ENCODE assay signal across 8 cellular contexts in the genomic region with DNA sequence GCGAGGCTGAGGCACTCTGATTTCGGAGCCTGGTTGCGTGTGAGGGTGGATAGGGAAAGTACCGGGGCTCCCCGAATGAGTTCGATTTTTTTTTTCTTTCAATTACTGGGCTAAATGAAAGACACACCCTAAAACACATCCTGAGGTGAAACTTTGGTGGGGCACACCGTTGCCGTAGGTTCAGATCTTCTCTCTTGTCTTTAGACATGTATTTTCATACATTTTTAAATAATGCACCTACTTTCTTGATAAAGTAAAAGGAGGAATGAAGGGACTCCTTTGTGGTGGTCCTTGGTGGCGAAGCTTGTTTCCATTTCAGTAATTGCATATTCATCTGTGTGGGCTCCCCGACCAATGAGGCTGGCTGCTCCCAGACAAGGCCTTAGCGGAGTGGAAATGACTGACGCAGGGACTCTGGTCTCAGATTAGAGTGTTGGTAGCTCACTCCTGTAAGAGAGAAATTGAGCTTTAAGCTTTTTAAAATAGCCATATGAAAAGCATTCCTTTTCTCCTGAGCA. TPM values are rescaled to one million over a fixed set of nuclear protein-coding genes. Genes with fewer than 3 reads are reported as not detected.
DNase-seq lines count a peak whose midpoint lies in the region; ATAC-seq and TF ChIP-seq lines count a peak whose summit lies in the region.

No MANE protein-coding gene starts in this region.

- no peaks in the 10 kb centered on the region for H3K9me3 Mint-ChIP-seq in naive thymus-derived CD4-positive, alpha-beta T cell

- H3K9ac ChIP-seq in Karpas-422 (ENCODE audit: low read length) (peak overlapping the region; percentile 73), subcutaneous abdominal adipose tissue (ENCODE audit: low read length in 5 of 5) (peak overlapping the region; percentile 39 to 87 (median 86))

- peak overlapping the region; percentile 92 to 99 (median 97) for H3K27ac Mint-ChIP-seq in naive thymus-derived CD4-positive, alpha-beta T cell

- no peak overlapping the region; the same call in 1 of the 2 replicates for H3K27ac ChIP-seq in Karpas-422 (ENCODE audit: low read length)
- peak overlapping the region; percentile 61 to 98 (median 92) for H3K27ac ChIP-seq in dorsolateral prefrontal cortex
- peak overlapping the region; percentile 100 for H3K27ac ChIP-seq in naive thymus-derived CD4-positive, alpha-beta T cell (ENCODE audit: low read depth, low read length)
- H3K27ac ChIP-seq in subcutaneous abdominal adipose tissue (ENCODE audit: low read depth, low read length): peak overlapping the region; percentile 71

- H4K20me1 ChIP-seq in Karpas-422 (ENCODE audit: insufficient read depth, low read depth, low read length): peaks cover 5% of the 10 kb centered on the region; the same call in 1 of the 2 replicates

- H3K36me3 ChIP-seq in Karpas-422 (ENCODE audit: insufficient read depth, low read length) (no peaks in the 10 kb centered on the region), subcutaneous abdominal adipose tissue (ENCODE audit: control insufficient read depth in 5 of 5, insufficient read depth in 5 of 5, low read length in 5 of 5) (no peaks in the 10 kb centered on the region)
- no peaks in the 10 kb centered on the region for H3K36me3 ChIP-seq in naive thymus-derived CD4-positive, alpha-beta T cell (ENCODE audit: control insufficient read depth in 2 of 3, insufficient read depth in 3 of 3, low read length in 3 of 3)

- peak overlapping the region; percentile 76 for H3K4me2 ChIP-seq in Karpas-422 (ENCODE audit: low read depth, low read length, poor library complexity, severe bottlenecking)

- peaks cover 8% of the 10 kb centered on the region; the same call in 1 of the 2 replicates for H3K79me2 ChIP-seq in Karpas-422 (ENCODE audit: low read length)

- H3K4me3 ChIP-seq in Karpas-422 (ENCODE audit: low read length) (peak overlapping the region; percentile 73), dorsolateral prefrontal cortex (peak overlapping the region; percentile 62 to 99 (median 86)), subcutaneous abdominal adipose tissue (ENCODE audit: low read depth in 1 of 5, low read length in 5 of 5) (peak overlapping the region; percentile 71 to 85 (median 77))
- H3K4me3 ChIP-seq in naive thymus-derived CD4-positive, alpha-beta T cell (ENCODE audit: low read length): peak overlapping the region; percentile 74

- POLR2A ChIA-PET in naive thymus-derived CD4-positive, alpha-beta T cell (lab: Charles Lee): interaction anchor here (0.9 to 2.8 kb wide), 4 partner anchors 9 to 39 kb away, joined by 3 to 13 read pairs (median 4); no protein-coding TSS in a partner anchor

- no peaks in the 10 kb centered on the region for H3K27me3 ChIP-seq in Karpas-422 (ENCODE audit: low read length)
- H3K27me3 ChIP-seq in dorsolateral prefrontal cortex: no peaks in the 10 kb centered on the region
- no peaks in the 10 kb centered on the region for H3K27me3 ChIP-seq in naive thymus-derived CD4-positive, alpha-beta T cell (ENCODE audit: control insufficient read depth in 2 of 2, insufficient read depth in 2 of 2, low read length in 2 of 2)
- H3K27me3 ChIP-seq in subcutaneous abdominal adipose tissue (ENCODE audit: control insufficient read depth in 5 of 5, insufficient read depth in 4 of 5, low read length in 5 of 5): no peaks in the 10 kb centered on the region

- peaks cover 24 to 43% (median 39%) of the 10 kb centered on the region in 7 donors for H3K4me1 Mint-ChIP-seq in naive thymus-derived CD4-positive, alpha-beta T cell

- CTCF ChIA-PET in naive thymus-derived CD4-positive, alpha-beta T cell (lab: Charles Lee): interaction anchor here (0.5 to 1.1 kb wide), 3 partner anchors 23 to 211 kb away, joined by 3 to 5 read pairs (median 4); no protein-coding TSS in a partner anchor

- H3K4me3 Mint-ChIP-seq in naive thymus-derived CD4-positive, alpha-beta T cell: peak overlapping the region; percentile 91 to 99 (median 94)

- ATAC-seq in GM21447 (IDR thresholded peaks at IDR 0.05; ENCODE audit: unreplicated experiment): peak; percentile 18
- ATAC-seq in naive thymus-derived CD4-positive, alpha-beta T cell: peak; percentile 63

- peaks cover 0 to 18% (median 0%) of the 10 kb centered on the region in 5 donors for H3K27me3 Mint-ChIP-seq in naive thymus-derived CD4-positive, alpha-beta T cell

- peaks cover 0 to 15% (median 0%) of the 10 kb centered on the region in 5 donors for H3K36me3 Mint-ChIP-seq in naive thymus-derived CD4-positive, alpha-beta T cell

- H3K9me3 ChIP-seq in Karpas-422 (ENCODE audit: low read length) (no peaks in the 10 kb centered on the region), subcutaneous abdominal adipose tissue (ENCODE audit: control insufficient read depth in 5 of 5, low read length in 5 of 5) (no peaks in the 10 kb centered on the region)
- H3K9me3 ChIP-seq in naive thymus-derived CD4-positive, alpha-beta T cell (ENCODE audit: control insufficient read depth in 2 of 3, low read length in 3 of 3): no peaks in the 10 kb centered on the region

- H2AFZ ChIP-seq in Karpas-422 (ENCODE audit: low read length): peak overlapping the region; percentile 50; the same call in 1 of the 2 replicates

- no peaks in the 10 kb centered on the region for H3K9me2 ChIP-seq in Karpas-422 (replicated peaks; ENCODE audit: insufficient read depth, low read length)

- peak in 2 of 56 donors; percentile 4 to 5 for TF ChIP-seq CTCF in dorsolateral prefrontal cortex (IDR thresholded peaks at IDR 0.05 in 54 of 56, conservative IDR thresholded peaks at IDR 0.05 in 2 of 56; ENCODE audit: low read depth in 1 of 56, partially characterized antibody in 56 of 56)

- intact Hi-C loops in dorsolateral prefrontal cortex (cut with DNase I): loop anchor here in 1 of 2 donors (5.0 kb wide), 3 partner anchors 62 to 192 kb away; a partner anchor contains a TSS
- intact Hi-C loops in naive thymus-derived CD4-positive, alpha-beta T cell (cut with micrococcal nuclease): loop anchor here (1.0 to 5.0 kb wide), 9 partner anchors 9 to 1283 kb away; a partner anchor contains a TSS

- H3K4me1 ChIP-seq in Karpas-422 (ENCODE audit: low read length): peaks cover 14% of the 10 kb centered on the region
- H3K4me1 ChIP-seq in naive thymus-derived CD4-positive, alpha-beta T cell (ENCODE audit: control insufficient read depth in 2 of 2, insufficient read depth in 2 of 2, low read length in 2 of 2): peaks cover 25 to 29% of the 10 kb centered on the region in 2 donors
- peaks cover 0 to 18% (median 17%) of the 10 kb centered on the region in 5 donors for H3K4me1 ChIP-seq in subcutaneous abdominal adipose tissue (ENCODE audit: control insufficient read depth in 5 of 5, insufficient read depth in 5 of 5, low read length in 5 of 5)

- peak; percentile 13 for DNase-seq in DMS114 treated with DMSO at 0.1 percent for 48 hours (lab: John Stamatoyannopoulos, UW; ENCODE audit: unreplicated experiment)
- peak; percentile 56 for DNase-seq in Karpas-422
- peak; percentile 68 to 74 for DNase-seq in activated CD4-positive, alpha-beta T cell treated with anti-CD3 and anti-CD28 coated beads for 4 hours
- DNase-seq in dorsolateral prefrontal cortex: no peak
- peak in 7 of 9 donors; percentile 61 to 87 (median 83) for DNase-seq in naive thymus-derived CD4-positive, alpha-beta T cell
- no peak for DNase-seq in NCI-H226

RNA-seq across cellular contexts. Expression of a gene that starts 0.8 kb away (rescaled TPM):
- total RNA-seq in Karpas-422 (2014; rRNA removed; shearing (Covaris generic); ENCODE audit: low replicate concordance): 3.5 and 12.4 TPM in 2 replicates
- total RNA-seq in dorsolateral prefrontal cortex: 100 to 1,000 TPM; 103 to 206 (median 150) TPM
- total RNA-seq in naive thymus-derived CD4-positive, alpha-beta T cell: 100 to 1,000 TPM in 3 of 5 experiments, 10 to 100 TPM in 2; 91.1 to 133 (median 114) TPM
- polyA plus RNA-seq in naive thymus-derived CD4-positive, alpha-beta T cell: 10 to 100 TPM; 59.1 to 85.3 TPM

Comparison
In these comparisons a context has a peak if more than half of its experiments do, and no peak if none do; other contexts are left out.
1. DNase-seq: peak in DMS114 treated with DMSO at 0.1 percent for 48 hours (single experiment), Karpas-422 (single experiment), activated CD4-positive, alpha-beta T cell treated with anti-CD3 and anti-CD28 coated beads for 4 hours (2 of 2) and naive thymus-derived CD4-positive, alpha-beta T cell (7 of 9); none in dorsolateral prefrontal cortex (0 of 10) and NCI-H226 (single experiment).
2. Peak in every context shown above with its lines, with median percentiles within 50 percentile points of each other: H3K4me3 ChIP-seq.